11 cellular contexts compared by ENCODE assay signal in genomic region chr7:25995893-25996529, GRCh38.
DNase-seq lines count a peak whose midpoint lies in the region; ATAC-seq and TF ChIP-seq lines count a peak whose summit lies in the region.
"Had no signal": no experiment of that assay in that cellular context is flagged by ENCODE, and none has a peak within 500 bp of the region (broad histone marks: within the 10 kb centered on the region; RNA-seq: fewer than 3 reads in every experiment).

No MANE protein-coding gene starts in this region.

- H3K27me3 ChIP-seq in A673 (replicated peaks; ENCODE audit: insufficient read depth, low read depth, low read length, poor library complexity) (no peaks in the 10 kb centered on the region), foreskin keratinocyte (peaks cover 8% of the 10 kb centered on the region)

- DNase-seq in A673 (ENCODE audit: low spot score): no peak
- DNase-seq in GM12864 (ENCODE audit: low read depth): no peak
- DNase-seq in NCI-H82 treated with DMSO at 0.1 percent for 48 hours (lab: John Stamatoyannopoulos, UW; ENCODE audit: unreplicated experiment): peak; percentile 44
- DNase-seq in foreskin keratinocyte: no peak
- DNase-seq in ecto neural progenitor cell (ENCODE audit: low spot score): no peak
- DNase-seq in NCI-H1694 treated with DMSO at 0.1 percent for 48 hours (lab: John Stamatoyannopoulos, UW): no peak
- DNase-seq in head of caudate nucleus: no peak
- DNase-seq: activated CD4-positive, alpha-beta T cell treated with anti-CD3 and anti-CD28 coated beads, Interleukin-2, amount 50 U/mL, for 4 hours; activated T-cell treated with anti-CD3 and anti-CD28 coated beads, Interleukin-2, amount 50 U/mL, for 4 hours; NCI-H446 treated with DMSO at 0.1 percent for 48 hours had no signal

- POLR2A ChIA-PET in A673 (lab: Charles Lee; ENCODE audit: low non-redundant PET): no interaction called here

- CTCF ChIA-PET in A673 (lab: Charles Lee): no interaction called here

- H3K4me3 ChIP-seq in A673 (ENCODE audit: low read depth, low read length, poor library complexity, severe bottlenecking): no peak overlapping the region
- H3K4me3 ChIP-seq in GM12864 (ENCODE audit: low read depth, low read length): no peak overlapping the region

- intact Hi-C loops in A673 (cut with micrococcal nuclease; ENCODE audit: unreplicated experiment) (no loop called here), head of caudate nucleus (cut with DNase I) (no loop called here)

- H3K9me3 ChIP-seq in A673 (ENCODE audit: low read depth, low read length, poor library complexity, severe bottlenecking): no peaks in the 10 kb centered on the region

- ATAC-seq in foreskin keratinocyte (no peak), HG03439 (IDR thresholded peaks at IDR 0.05; ENCODE audit: unreplicated experiment) (no peak)
- ATAC-seq: activated T-cell treated with anti-CD3 and anti-CD28 coated beads, Interleukin-2, amount 50 U/mL, for 4 hours had no signal

- no peaks in the 10 kb centered on the region for H3K4me1 ChIP-seq in A673 (ENCODE audit: insufficient read depth, low read length, poor library complexity, severe bottlenecking)
- H3K4me1 ChIP-seq in foreskin keratinocyte: no peaks in the 10 kb centered on the region

- peak; percentile 25; the same call in 1 of the 2 replicates for TF ChIP-seq CTCF in A673 (conservative IDR thresholded peaks at IDR 0.05; ENCODE audit: low read depth, low read length)
- TF ChIP-seq CTCF in GM12864 (IDR thresholded peaks at IDR 0.05; ENCODE audit: low read depth, low read length, missing control alignments): peak; percentile 12
- TF ChIP-seq CTCF in foreskin keratinocyte (conservative IDR thresholded peaks at IDR 0.05): peak; percentile 26

- H3K27ac ChIP-seq in A673 (ENCODE audit: low read depth, low read length, poor library complexity, severe bottlenecking) (no peak overlapping the region), foreskin keratinocyte (no peak overlapping the region)

- H3K36me3 ChIP-seq in A673 (ENCODE audit: insufficient read depth, low read length, poor library complexity, severe bottlenecking): no peaks in the 10 kb centered on the region

- BruUV-seq in A673 (replicated peaks; lab: Mats Ljungman, UMichigan): no TSS peak
